In genomic region chr20:18058661-18059467, GRCh38 we compare ENCODE assay signal across 9 cellular contexts. TPM values are rescaled to one million over a fixed set of nuclear protein-coding genes. Genes with fewer than 3 reads are reported as not detected.
DNase-seq lines count a peak whose midpoint lies in the region; ATAC-seq and TF ChIP-seq lines count a peak whose summit lies in the region.
"Had no signal": no experiment of that assay in that cellular context is flagged by ENCODE, and none has a peak within 500 bp of the region (broad histone marks: within the 10 kb centered on the region; RNA-seq: fewer than 3 reads in every experiment).

No MANE protein-coding gene starts in this region.

- TF ChIP-seq CTCF in 22Rv1 (IDR thresholded peaks at IDR 0.05) (0 out of 2 replicates have a peak, but pooled peaks have one; percentile 10), GM10266 (IDR thresholded peaks at IDR 0.05; ENCODE audit: control insufficient read depth, insufficient read depth, low read depth, missing control alignments) (no peak)

- ATAC-seq in left lobe of liver (peak; percentile 27), HG02588 (IDR thresholded peaks at IDR 0.05; ENCODE audit: unreplicated experiment) (no peak)
- ATAC-seq in activated CD8-positive, alpha-beta memory T cell treated with anti-CD3 and anti-CD28 coated beads, Interleukin-2, amount 10 ng/mL, durations not matched to agents 7 days and 5 days: no peak

- 1% methylated on average over 44 of the region's 46 CpGs for WGBS in HUES64

- no peak overlapping the region; the same call in 1 of the 2 replicates for H3K9ac ChIP-seq in HUES64 (ENCODE audit: low read depth, low read length)

- peaks cover 18% of the 10 kb centered on the region; the same call in 1 of the 2 replicates for H3K4me1 ChIP-seq in HUES64 (ENCODE audit: insufficient read depth, low read length)

- H3K27me3 ChIP-seq in HUES64 (ENCODE audit: insufficient read depth, low read length): peaks cover 70% of the 10 kb centered on the region

- DNase-seq in SW480 (ENCODE audit: low spot score) (peak; percentile 90), left lobe of liver (ENCODE audit: low spot score) (no peak), GM10266 (ENCODE audit: extremely low spot score) (no peak), SKM-1 treated with dmso at 0.1 percent for 144 hours (lab: John Stamatoyannopoulos, UW; ENCODE audit: unreplicated experiment) (no peak)
- no peak for DNase-seq in activated CD8-positive, alpha-beta memory T cell treated with anti-CD3 and anti-CD28 coated beads, Interleukin-2, amount 10 ng/mL, durations not matched to agents 7 days and 5 days

- CTCF ChIA-PET in activated CD8-positive, alpha-beta memory T cell treated with anti-CD3 and anti-CD28 coated beads, Interleukin-2, amount 10 ng/mL, durations not matched to agents 7 days and 5 days (lab: Charles Lee): interaction anchor here (1.0 kb wide), 1 partner anchor 217 kb away, joined by 3 read pairs; no protein-coding TSS in a partner anchor

- peaks cover 10% of the 10 kb centered on the region for H3K4me1 Mint-ChIP-seq in activated CD8-positive, alpha-beta memory T cell treated with anti-CD3 and anti-CD28 coated beads, Interleukin-2, amount 10 ng/mL, durations not matched to agents 7 days and 5 days

- no peak overlapping the region for H3K4me3 Mint-ChIP-seq in activated CD8-positive, alpha-beta memory T cell treated with anti-CD3 and anti-CD28 coated beads, Interleukin-2, amount 10 ng/mL, durations not matched to agents 7 days and 5 days

- H3K36me3 ChIP-seq in HUES64 (ENCODE audit: insufficient read depth, low read length): no peaks in the 10 kb centered on the region

- H3K27ac Mint-ChIP-seq in activated CD8-positive, alpha-beta memory T cell treated with anti-CD3 and anti-CD28 coated beads, Interleukin-2, amount 10 ng/mL, durations not matched to agents 7 days and 5 days: no peak overlapping the region

- H3K36me3 Mint-ChIP-seq in activated CD8-positive, alpha-beta memory T cell treated with anti-CD3 and anti-CD28 coated beads, Interleukin-2, amount 10 ng/mL, durations not matched to agents 7 days and 5 days: no peaks in the 10 kb centered on the region

- peak overlapping the region; percentile 87 for H3K27ac ChIP-seq in 22Rv1
- no peak overlapping the region for H3K27ac ChIP-seq in HUES64 (ENCODE audit: low read depth, low read length)

- peak overlapping the region; percentile 67 for H3K4me3 ChIP-seq in HUES64 (ENCODE audit: low read length)

- no peaks in the 10 kb centered on the region for H3K9me3 Mint-ChIP-seq in activated CD8-positive, alpha-beta memory T cell treated with anti-CD3 and anti-CD28 coated beads, Interleukin-2, amount 10 ng/mL, durations not matched to agents 7 days and 5 days (ENCODE audit: low read depth)

- H3K27me3 Mint-ChIP-seq in activated CD8-positive, alpha-beta memory T cell treated with anti-CD3 and anti-CD28 coated beads, Interleukin-2, amount 10 ng/mL, durations not matched to agents 7 days and 5 days: peaks cover 65% of the 10 kb centered on the region

- H3K9me3 ChIP-seq in HUES64 (ENCODE audit: insufficient read depth, low read depth, low read length): no peaks in the 10 kb centered on the region

RNA-seq across cellular contexts. Expression of gene OVOL2, which starts 1.1 kb away (rescaled TPM):
- 2.7 TPM for polyA plus RNA-seq in HUES64 (2013, experiment 1 of 2)
- 2.5 TPM for polyA plus RNA-seq in HUES64 (2013, experiment 2 of 2)
- 0.18 TPM for total RNA-seq in left lobe of liver
- not detected for total RNA-seq in activated CD8-positive, alpha-beta memory T cell treated with anti-CD3 and anti-CD28 coated beads, Interleukin-2, amount 10 ng/mL, durations not matched to agents 7 days and 5 days
- total RNA-seq: right cardiac atrium had no signal
- polyA plus RNA-seq: right cardiac atrium had no signal
